ENCODE assay signal across 27 cellular contexts in the genomic region with DNA sequence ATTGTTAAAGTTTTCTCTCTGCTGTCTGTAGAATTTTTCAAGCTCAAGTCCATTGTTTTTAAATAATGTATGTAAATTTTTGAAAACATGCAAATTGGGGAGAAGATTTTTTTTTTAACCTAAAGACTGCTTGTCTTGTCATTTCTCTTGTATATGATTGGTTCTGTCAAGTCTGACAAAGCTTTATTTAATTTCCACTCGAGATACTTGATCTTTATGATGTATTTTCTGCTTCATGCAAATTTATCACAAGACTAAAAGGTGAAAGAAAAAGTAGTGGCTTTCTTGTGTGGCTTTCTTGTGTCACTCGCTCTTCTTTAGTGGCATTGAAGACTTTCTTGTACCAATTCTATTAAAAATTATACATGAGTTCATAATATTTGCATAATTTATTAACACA.
"Had no signal": no experiment of that assay in that cellular context is flagged by ENCODE, and none has a peak within 500 bp of the region (broad histone marks: within the 10 kb centered on the region; RNA-seq: fewer than 3 reads in every experiment).

No MANE protein-coding gene starts in this region.

- H3K4me3 ChIP-seq: coronary artery, gastrocnemius medialis, prostate gland, right atrium auricular region, smooth muscle cell, suprapubic skin, transverse colon, vagina had no signal

- H3K4me1 Mint-ChIP-seq: naive thymus-derived CD4-positive, alpha-beta T cell; stimulated activated naive CD8-positive, alpha-beta T cell treated with anti-CD3 and anti-CD28 coated beads, Interleukin-15, amount 100 ng/mL, for 72 hours had no signal

- H3K27ac Mint-ChIP-seq: mesothelial cell of epicardium; naive thymus-derived CD4-positive, alpha-beta T cell; nephron progenitor cell; stimulated activated naive CD8-positive, alpha-beta T cell treated with anti-CD3 and anti-CD28 coated beads, Interleukin-15, amount 100 ng/mL, for 72 hours had no signal

- H3K36me3 ChIP-seq: gastrocnemius medialis, prostate gland, right atrium auricular region, suprapubic skin, transverse colon, vagina had no signal

- DNase-seq: dermis blood vessel endothelial cell; foreskin fibroblast; gastrocnemius medialis; head of caudate nucleus; kidney; mesenchymal stem cell; naive thymus-derived CD4-positive, alpha-beta T cell; nephron progenitor cell; nucleus accumbens; stimulated activated CD4-positive, alpha-beta T cell treated with anti-CD3 and anti-CD28 coated beads, Interleukin-12 subunit alpha, Interleukin-12 subunit beta, amount 100 ng/mL, for 4 hours; stimulated activated CD4-positive, alpha-beta T cell treated with anti-CD3 and anti-CD28 coated beads, Interleukin-1b, Interleukin-23, amount 100 ng/mL, for 48 hours; stimulated activated CD4-positive, alpha-beta T cell treated with anti-CD3 and anti-CD28 coated beads, Interleukin-4, amount 100 ng/mL, for 1 hour; stimulated activated CD8-positive, alpha-beta memory T cell treated with anti-CD3 and anti-CD28 coated beads, Interleukin-4, amount 100 ng/mL, for 48 hours; stimulated activated naive CD4-positive, alpha-beta T cell; stimulated activated naive CD8-positive, alpha-beta T cell treated with anti-CD3 and anti-CD28 coated beads, Interleukin-15, amount 100 ng/mL, for 72 hours; transverse colon had no signal

- H3K9me3 Mint-ChIP-seq: mesothelial cell of epicardium; nephron progenitor cell; stimulated activated naive CD8-positive, alpha-beta T cell treated with anti-CD3 and anti-CD28 coated beads, Interleukin-15, amount 100 ng/mL, for 72 hours had no signal

- H3K4me2 ChIP-seq: smooth muscle cell had no signal

- H3K27me3 ChIP-seq: gastrocnemius medialis, right atrium auricular region, suprapubic skin, transverse colon, vagina had no signal

- H3K36me3 Mint-ChIP-seq: mesothelial cell of epicardium; naive thymus-derived CD4-positive, alpha-beta T cell had no signal

- ATAC-seq: esophagus mucosa; gastrocnemius medialis; left lobe of liver; naive thymus-derived CD4-positive, alpha-beta T cell; sciatic nerve; stimulated activated naive CD8-positive, alpha-beta T cell treated with anti-CD3 and anti-CD28 coated beads, Interleukin-15, amount 100 ng/mL, for 72 hours had no signal

- H3K27me3 Mint-ChIP-seq: stimulated activated naive CD8-positive, alpha-beta T cell treated with anti-CD3 and anti-CD28 coated beads, Interleukin-15, amount 100 ng/mL, for 72 hours had no signal

- H3K27ac ChIP-seq: coronary artery, epithelial cell of prostate, gastrocnemius medialis, prostate gland, right atrium auricular region, suprapubic skin, transverse colon, vagina had no signal

- H3K4me3 Mint-ChIP-seq: mesothelial cell of epicardium; naive thymus-derived CD4-positive, alpha-beta T cell; nephron progenitor cell; stimulated activated naive CD8-positive, alpha-beta T cell treated with anti-CD3 and anti-CD28 coated beads, Interleukin-15, amount 100 ng/mL, for 72 hours had no signal

- H3K9me3 ChIP-seq: gastrocnemius medialis, prostate gland, right atrium auricular region, suprapubic skin, transverse colon, vagina had no signal

- H3K4me1 ChIP-seq: gastrocnemius medialis, prostate gland, right atrium auricular region, suprapubic skin, transverse colon, vagina had no signal
